1 cellular context compared by ENCODE assay signal in genomic region chr1:235292790-235293189, GRCh38.
TF ChIP-seq lines count a peak whose summit lies in the region.

No MANE protein-coding gene starts in this region.

TF ChIP-seq in GM23338, 12 proteins besides CTCF, POLR2A, EP300 and RAD21 (continued from another document):
- TF ChIP-seq ETS1 (IDR thresholded peaks at IDR 0.05), result no peak
- TF ChIP-seq JUNB (IDR thresholded peaks at IDR 0.05; ENCODE audit: unreplicated experiment), result no peak
- no peak for TF ChIP-seq ZNF462 (CRISPR knock-in tag; IDR thresholded peaks at IDR 0.05)
- no peak for TF ChIP-seq STAT1 (IDR thresholded peaks at IDR 0.05; ENCODE audit: unreplicated experiment)
- no peak for TF ChIP-seq NANOG (IDR thresholded peaks at IDR 0.05; ENCODE audit: borderline replicate concordance)
- no peak for TF ChIP-seq ZNF114 (CRISPR knock-in tag; IDR thresholded peaks at IDR 0.05)
- no peak for TF ChIP-seq EZH2phosphoT487 (IDR thresholded peaks at IDR 0.05; ENCODE audit: unreplicated experiment)
- TF ChIP-seq REST (IDR thresholded peaks at IDR 0.05; ENCODE audit: unreplicated experiment), result no peak
- no peak for TF ChIP-seq CREB1 (CRISPR knock-in tag; IDR thresholded peaks at IDR 0.05; ENCODE audit: low read depth)
- TF ChIP-seq ZNF331 (CRISPR knock-in tag; IDR thresholded peaks at IDR 0.05; ENCODE audit: low read depth), result no peak
- TF ChIP-seq POLR2AphosphoS5 (IDR thresholded peaks at IDR 0.05; ENCODE audit: low read depth), result no peak
